ENCODE assay signal across 22 cellular contexts in the genomic region with DNA sequence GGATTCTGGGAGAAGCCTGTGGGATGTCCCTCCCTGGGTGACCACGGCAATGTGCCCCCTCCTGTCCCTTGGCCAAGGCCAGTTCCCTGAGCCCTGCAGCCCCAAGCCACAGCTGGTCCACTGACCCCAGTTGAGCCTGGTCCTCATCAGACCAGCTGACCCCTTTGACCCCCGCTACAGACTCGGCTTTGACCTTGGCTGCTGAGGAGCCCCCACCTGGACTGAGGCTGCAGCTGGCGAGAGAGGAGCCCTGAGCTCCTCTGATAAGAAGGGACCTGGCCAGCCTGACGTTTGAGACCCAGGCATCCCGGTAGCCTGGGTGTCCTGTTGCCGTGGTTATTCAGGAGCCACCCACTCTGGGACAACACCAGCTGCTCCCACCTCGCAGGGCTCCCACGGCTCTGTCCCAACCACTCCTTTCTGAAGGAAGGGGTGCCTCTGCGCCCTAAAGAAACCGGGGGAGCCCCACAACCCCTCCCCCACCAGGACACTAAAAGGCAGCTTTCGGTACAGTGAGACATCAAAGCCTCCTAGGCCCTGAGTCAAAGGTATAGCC. TPM values are rescaled to one million over a fixed set of nuclear protein-coding genes. Genes with fewer than 3 reads are reported as not detected.
DNase-seq lines count a peak whose midpoint lies in the region; ATAC-seq and FAIRE-seq lines count a peak whose summit lies in the region.
"Had no signal": no experiment of that assay in that cellular context is flagged by ENCODE, and none has a peak within 500 bp of the region (broad histone marks: within the 10 kb centered on the region; RNA-seq: fewer than 3 reads in every experiment).

No MANE protein-coding gene starts in this region.

- no peak overlapping the region for H2BK12ac ChIP-seq in neuronal stem cell (ENCODE audit: low read length)

- no peaks in the 10 kb centered on the region for H3K36me3 ChIP-seq in BLaER1 treated with 17β-estradiol and CSF1 and Interleukin-3, amounts not matched to agents 10 nM and 100 nM
- H3K36me3 ChIP-seq in neuronal stem cell (replicated peaks in 1 of 2; ENCODE audit: control insufficient read depth in 2 of 2, insufficient read depth in 2 of 2, low read length in 2 of 2), result no peaks in the 10 kb centered on the region

- peaks cover 59% of the 10 kb centered on the region for H3K4me1 Mint-ChIP-seq in dendritic cell treated with granulocyte-macrophage colony-stimulating factor and Interleukin-4, amounts not matched to agents 40 ng/mL and 50 ng/mL, for 4 days (ENCODE audit: low read depth)
- H3K4me1 Mint-ChIP-seq: brain had no signal

- H3K79me1 ChIP-seq in neuronal stem cell (ENCODE audit: low read depth, low read length), result peaks cover 4% of the 10 kb centered on the region

- no peak overlapping the region for H4K91ac ChIP-seq in neuronal stem cell (ENCODE audit: low read depth, low read length, poor library complexity)

- H3K23ac ChIP-seq in neuronal stem cell (ENCODE audit: low read depth, low read length, poor library complexity), result no peak overlapping the region

- H3K14ac ChIP-seq in neuronal stem cell (ENCODE audit: low read length), result peak overlapping the region; percentile 9

- ATAC-seq in GM18519 (IDR thresholded peaks at IDR 0.05; ENCODE audit: low FRiP score, unreplicated experiment), result no peak
- ATAC-seq: left cardiac atrium; naive thymus-derived CD8-positive, alpha-beta T cell had no signal

- peaks cover 55 to 73% (median 63%) of the 10 kb centered on the region in 10 experiments for H3K4me1 ChIP-seq in BLaER1 treated with 17β-estradiol and CSF1 and Interleukin-3, amounts not matched to agents 10 nM and 100 nM
- peaks cover 0 to 9% of the 10 kb centered on the region in 2 donors for H3K4me1 ChIP-seq in neuronal stem cell (ENCODE audit: control insufficient read depth in 2 of 2, insufficient read depth in 1 of 2, low read depth in 1 of 2, low read length in 2 of 2)

- no peak overlapping the region for H2AFZ ChIP-seq in neuronal stem cell (ENCODE audit: low read length)

- H2AK5ac ChIP-seq in neuronal stem cell (ENCODE audit: low read depth, low read length), result peak overlapping the region; percentile 78

- no CpG with 5 or more reads among the region's 12 CpGs for WGBS in neuronal stem cell (ENCODE audit: extremely low coverage in 2 of 2, insufficient read length in 2 of 2, insufficient replicate concordance in 1 of 2), 2 donors

- DNase-seq in 8988T (peak; percentile 46), neuronal stem cell (ENCODE audit: low spot score) (no peak), anterior cingulate cortex (lab: John Stamatoyannopoulos, UW) (no peak), GM19239 (ENCODE audit: insufficient read length, low spot score) (no peak)
- DNase-seq: activated naive CD8-positive, alpha-beta T cell treated with anti-CD3 and anti-CD28 coated beads, Interleukin-2, amount 10 ng/mL, durations not matched to agents 7 days and 5 days; DMS79 treated with DMSO at 0.1 percent for 48 hours; glutamatergic neuron; left cardiac atrium; mesenchymal stem cell; naive thymus-derived CD8-positive, alpha-beta T cell; NCI-H2081 treated with DMSO at 0.1 percent for 48 hours; NCI-H446 treated with DMSO at 0.1 percent for 48 hours; OCI-M1; SIG-M5 had no signal

- H3K36me3 Mint-ChIP-seq in dendritic cell treated with granulocyte-macrophage colony-stimulating factor and Interleukin-4, amounts not matched to agents 40 ng/mL and 50 ng/mL, for 4 days (ENCODE audit: low read depth), result peaks cover 24% of the 10 kb centered on the region
- H3K36me3 Mint-ChIP-seq: activated naive CD8-positive, alpha-beta T cell treated with anti-CD3 and anti-CD28 coated beads, Interleukin-2, amount 10 ng/mL, durations not matched to agents 7 days and 5 days; brain; naive thymus-derived CD8-positive, alpha-beta T cell had no signal

- H2BK5ac ChIP-seq in neuronal stem cell (ENCODE audit: low read length), result no peak overlapping the region

- H3K27ac ChIP-seq in BLaER1 treated with 17β-estradiol and CSF1 and Interleukin-3, amounts not matched to agents 10 nM and 100 nM, result peak overlapping the region in 8 of 11 experiments; percentile 70 to 89 (median 78); a peak in 12 of 22 replicates
- H3K27ac ChIP-seq in neuronal stem cell (replicated peaks; ENCODE audit: low read length), result no peak overlapping the region

- H3K4me3 Mint-ChIP-seq in dendritic cell treated with granulocyte-macrophage colony-stimulating factor and Interleukin-4, amounts not matched to agents 40 ng/mL and 50 ng/mL, for 4 days, result no peak overlapping the region
- H3K4me3 Mint-ChIP-seq: activated naive CD8-positive, alpha-beta T cell treated with anti-CD3 and anti-CD28 coated beads, Interleukin-2, amount 10 ng/mL, durations not matched to agents 7 days and 5 days had no signal

- peak overlapping the region in 6 of 10 experiments; percentile 0 to 67 (median 44); a peak in 5 of 20 replicates for H3K4me3 ChIP-seq in BLaER1 treated with 17β-estradiol and CSF1 and Interleukin-3, amounts not matched to agents 10 nM and 100 nM
- no peak overlapping the region for H3K4me3 ChIP-seq in neuronal stem cell (ENCODE audit: low read length in 2 of 2)

- peaks cover 22 to 84% (median 78%) of the 10 kb centered on the region in 11 experiments for H3K27me3 ChIP-seq in BLaER1 treated with 17β-estradiol and CSF1 and Interleukin-3, amounts not matched to agents 10 nM and 100 nM
- H3K27me3 ChIP-seq in neuronal stem cell (ENCODE audit: control insufficient read depth in 3 of 3, insufficient read depth in 3 of 3, low read depth in 1 of 3, low read length in 3 of 3), result peaks cover 43 to 88% (median 61%) of the 10 kb centered on the region in 3 experiments

- no peak overlapping the region for H4K8ac ChIP-seq in neuronal stem cell (ENCODE audit: low read depth, low read length)

- H3K4ac ChIP-seq in neuronal stem cell (ENCODE audit: low read length), result no peak overlapping the region

- peak overlapping the region; percentile 80 to 99 (median 93) for H3K4me2 ChIP-seq in BLaER1 treated with 17β-estradiol and CSF1 and Interleukin-3, amounts not matched to agents 10 nM and 100 nM
- no peak overlapping the region for H3K4me2 ChIP-seq in neuronal stem cell (ENCODE audit: insufficient read depth, low read length, poor library complexity, severe bottlenecking)

- H4K20me1 ChIP-seq in BLaER1 treated with 17β-estradiol and CSF1 and Interleukin-3, amounts not matched to agents 10 nM and 100 nM, result peaks cover 0 to 64% (median 0%) of the 10 kb centered on the region in 11 experiments; a peak in 9 of 22 replicates

- H2BK120ac ChIP-seq in neuronal stem cell (ENCODE audit: low read depth, low read length), result no peak overlapping the region

- intact Hi-C loops in dendritic cell treated with granulocyte-macrophage colony-stimulating factor and Interleukin-4, amounts not matched to agents 40 ng/mL and 50 ng/mL, for 4 days (cut with micrococcal nuclease), result loop anchor here (5.0 kb wide), 1 partner anchor 505 kb away; a partner anchor contains a TSS

- no peak for FAIRE-seq in GM19239 (lab: Jason Lieb, UNC)
- FAIRE-seq: endothelial cell of umbilical vein, H54, TTC549 had no signal

- H3K9ac ChIP-seq in BLaER1 treated with 17β-estradiol and CSF1 and Interleukin-3, amounts not matched to agents 10 nM and 100 nM, result peak overlapping the region in 3 of 11 experiments; percentile 72 to 79 (median 75); a peak in 4 of 22 replicates
- no peak overlapping the region for H3K9ac ChIP-seq in neuronal stem cell (ENCODE audit: low read depth, low read length, poor library complexity)

- H3K27me3 Mint-ChIP-seq in dendritic cell treated with granulocyte-macrophage colony-stimulating factor and Interleukin-4, amounts not matched to agents 40 ng/mL and 50 ng/mL, for 4 days, result peaks cover 18% of the 10 kb centered on the region

- peaks cover 15 to 26% (median 16%) of the 10 kb centered on the region in 11 experiments; a peak in 21 of 22 replicates for H3K9me3 ChIP-seq in BLaER1 treated with 17β-estradiol and CSF1 and Interleukin-3, amounts not matched to agents 10 nM and 100 nM (replicated peaks in 1 of 11)
- no peaks in the 10 kb centered on the region for H3K9me3 ChIP-seq in neuronal stem cell (replicated peaks in 1 of 2; ENCODE audit: control insufficient read depth in 2 of 2, insufficient read depth in 1 of 2, low read depth in 1 of 2, low read length in 2 of 2)

- peak overlapping the region; percentile 81 for H3K18ac ChIP-seq in neuronal stem cell (ENCODE audit: low read length)

- H3K9me3 Mint-ChIP-seq in dendritic cell treated with granulocyte-macrophage colony-stimulating factor and Interleukin-4, amounts not matched to agents 40 ng/mL and 50 ng/mL, for 4 days, result no peaks in the 10 kb centered on the region
- H3K9me3 Mint-ChIP-seq: activated naive CD8-positive, alpha-beta T cell treated with anti-CD3 and anti-CD28 coated beads, Interleukin-2, amount 10 ng/mL, durations not matched to agents 7 days and 5 days; activated T-helper 2 cell treated with anti-CD3 and anti-CD28 coated beads, Interferon-gamma antibody, Interleukin-2, Interleukin-4, amounts not matched to agents 10 μg/mL and 5 μg/mL and 100 μg/mL, durations not matched to agents 14 hours and 24 hours and 36 hours; naive thymus-derived CD8-positive, alpha-beta T cell had no signal

- peak overlapping the region; percentile 45 for H2BK15ac ChIP-seq in neuronal stem cell (ENCODE audit: low read length)

- H3K27ac Mint-ChIP-seq in dendritic cell treated with granulocyte-macrophage colony-stimulating factor and Interleukin-4, amounts not matched to agents 40 ng/mL and 50 ng/mL, for 4 days, result peak overlapping the region; percentile 92
- H3K27ac Mint-ChIP-seq: activated naive CD8-positive, alpha-beta T cell treated with anti-CD3 and anti-CD28 coated beads, Interleukin-2, amount 10 ng/mL, durations not matched to agents 7 days and 5 days; activated T-helper 2 cell treated with anti-CD3 and anti-CD28 coated beads, Interferon-gamma antibody, Interleukin-2, Interleukin-4, amounts not matched to agents 10 μg/mL and 5 μg/mL and 100 μg/mL, durations not matched to agents 14 hours and 24 hours and 36 hours; brain had no signal

RNA-seq across cellular contexts. Expression of a gene that starts 3.0 kb away (rescaled TPM):
- polyA plus RNA-seq in neuronal stem cell (2013, experiment 1 of 2), result 0.07 TPM
- polyA plus RNA-seq in neuronal stem cell (2013, experiment 2 of 2), result 0.06 TPM
- polyA plus RNA-seq: endothelial cell of umbilical vein had no signal

RNA-seq across cellular contexts. Expression of a gene that starts 34.3 kb away (rescaled TPM):
- polyA plus RNA-seq in neuronal stem cell (2013, experiment 1 of 2), result not detected
- not detected for polyA plus RNA-seq in neuronal stem cell (2013, experiment 2 of 2)
- polyA plus RNA-seq: endothelial cell of umbilical vein had no signal

RNA-seq across cellular contexts. Expression of a gene that starts 34.4 kb away (rescaled TPM):
- not detected for polyA plus RNA-seq in neuronal stem cell (2013, experiment 1 of 2)
- polyA plus RNA-seq in neuronal stem cell (2013, experiment 2 of 2), result 0.01 TPM
- polyA plus RNA-seq: endothelial cell of umbilical vein had no signal

Comparison
In these comparisons a context has a peak if more than half of its experiments do, and no peak if none do; other contexts are left out.
1. H3K4me3 ChIP-seq: peak in BLaER1 treated with 17β-estradiol and CSF1 and Interleukin-3, amounts not matched to agents 10 nM and 100 nM (6 of 10); none in neuronal stem cell (0 of 2).